11 cellular contexts compared by ENCODE assay signal in genomic region chr5:129155876-129156275, GRCh38.
"Had no signal": no experiment of that assay in that cellular context is flagged by ENCODE, and none has a peak within 500 bp of the region (broad histone marks: within the 10 kb centered on the region; RNA-seq: fewer than 3 reads in every experiment).

No MANE protein-coding gene starts in this region.

- H3K27ac ChIP-seq: GM23248 had no signal

- ATAC-seq: GM23338, HCT116 had no signal

- FAIRE-seq: H1, H54 had no signal

- H3K4me1 Mint-ChIP-seq: GM23338 had no signal

- H3K4me1 ChIP-seq: HAP-1 had no signal

- H3K4me3 ChIP-seq: GM23248, GM23338, HAP-1 had no signal

- H3K4me3 Mint-ChIP-seq: GM23338, H9, HFFc6 had no signal

- H3K36me3 ChIP-seq: HAP-1 had no signal

- DNase-seq: GM23248, GOT3, H7, H9, HCEC 1CT, HFFc6 had no signal

- H3K27ac Mint-ChIP-seq: GM23338, H9, HFFc6 had no signal

- H3K9me3 ChIP-seq: HAP-1 had no signal
